In genomic region chr14:48563465-48563864, GRCh38 we compare ENCODE assay signal across 22 cellular contexts.
DNase-seq lines count a peak whose midpoint lies in the region; ATAC-seq and TF ChIP-seq lines count a peak whose summit lies in the region.
"Had no signal": no experiment of that assay in that cellular context is flagged by ENCODE, and none has a peak within 500 bp of the region (broad histone marks: within the 10 kb centered on the region; RNA-seq: fewer than 3 reads in every experiment).

No MANE protein-coding gene starts in this region.

- H2BK5ac ChIP-seq in trophoblast cell (ENCODE audit: low read depth, low read length, poor library complexity), result no peak overlapping the region

- peaks cover 25% of the 10 kb centered on the region for H3K79me1 ChIP-seq in trophoblast cell (ENCODE audit: low read length)

- H3K79me2 ChIP-seq in HCT116 (ENCODE audit: insufficient read depth, low read length) (no peaks in the 10 kb centered on the region), trophoblast cell (ENCODE audit: control insufficient read depth, insufficient read depth, low read length, poor library complexity) (peaks cover 5% of the 10 kb centered on the region)

- peak overlapping the region; percentile 76 for H2BK12ac ChIP-seq in trophoblast cell (ENCODE audit: low read length)

- no peaks in the 10 kb centered on the region for H3K27me3 ChIP-seq in HCT116 (ENCODE audit: insufficient read depth, low read length)
- no peaks in the 10 kb centered on the region for H3K27me3 ChIP-seq in trophoblast cell (ENCODE audit: insufficient read depth, low read length)
- no peaks in the 10 kb centered on the region for H3K27me3 ChIP-seq in Peyer's patch
- H3K27me3 ChIP-seq: heart right ventricle, transverse colon had no signal

- no peak overlapping the region for H4K12ac ChIP-seq in trophoblast cell (ENCODE audit: low read depth, low read length)

- TF ChIP-seq POLR2A in HCT116 (IDR thresholded peaks at IDR 0.05; ENCODE audit: borderline replicate concordance, extremely low read depth, insufficient read depth, insufficient read length) (no peak), Peyer's patch (IDR thresholded peaks at IDR 0.05) (no peak)

- no peak overlapping the region for H3K18ac ChIP-seq in trophoblast cell (ENCODE audit: low read length)

- H3K23ac ChIP-seq in trophoblast cell (ENCODE audit: low read length), result no peak overlapping the region

- no peak for TF ChIP-seq RAD21 in HCT116 (IDR thresholded peaks at IDR 0.05; ENCODE audit: low read depth)

- H3K9ac ChIP-seq in HCT116 (ENCODE audit: low read length) (peak overlapping the region; percentile 30), trophoblast cell (ENCODE audit: low read length) (no peak overlapping the region)

- no peak overlapping the region for H2AK5ac ChIP-seq in trophoblast cell (ENCODE audit: low read length)

- POLR2A ChIA-PET in HCT116 (lab: Charles Lee), result no interaction called here

- H2AFZ ChIP-seq in HCT116 (ENCODE audit: low read depth, low read length, poor library complexity, severe bottlenecking) (no peak overlapping the region), trophoblast cell (ENCODE audit: insufficient read depth, low read length, poor library complexity) (no peak overlapping the region)

- H3K9me3 ChIP-seq in HCT116 (ENCODE audit: control insufficient read depth in 1 of 2, insufficient read depth in 1 of 2, low read depth in 1 of 2, low read length in 2 of 2) (0 out of 4 replicates have a peak, but pooled peaks cover 0 to 6% of the 10 kb centered on the region in 2 experiments), trophoblast cell (ENCODE audit: insufficient read depth, low read depth, low read length) (peaks cover 3% of the 10 kb centered on the region), Peyer's patch (peaks cover 0 to 3% (median 0%) of the 10 kb centered on the region in 4 donors)
- H3K9me3 ChIP-seq: transverse colon had no signal

- H3K4me2 ChIP-seq in HCT116 (ENCODE audit: low read length) (peak overlapping the region; percentile 48), trophoblast cell (ENCODE audit: low read length) (no peak overlapping the region)

- H3K14ac ChIP-seq in trophoblast cell (ENCODE audit: low read length), result no peak overlapping the region

- DNase-seq in HCT116 (ENCODE audit: low read depth, low spot score), result peak; percentile 78
- peak; percentile 76 for DNase-seq in RKO (ENCODE audit: low spot score)
- DNase-seq in epithelial cell of esophagus (ENCODE audit: low read depth), result peak; percentile 93
- DNase-seq in trophoblast cell, result peak; percentile 40 to 74
- no peak for DNase-seq in superior temporal gyrus (ENCODE audit: extremely low spot score)
- no peak for DNase-seq in Peyer's patch
- no peak for DNase-seq in NCI-H748 treated with DMSO at 0.1 percent for 48 hours (lab: John Stamatoyannopoulos, UW)
- DNase-seq: activated B cell treated with CpG ODN at 0.5 μM for 24 hours; activated CD4-positive, alpha-beta memory T cell treated with anti-CD3 and anti-CD28 coated beads, Interleukin-2, amount 10 ng/mL, durations not matched to agents 7 days and 5 days; activated naive CD4-positive, alpha-beta T cell treated with anti-CD3 and anti-CD28 coated beads, Interleukin-2, amount 50 U/mL, for 16 hours; activated T-cell treated with anti-CD3 and anti-CD28 coated beads, Interleukin-2, amount 50 U/mL, for 24 hours; COR-L47; H7; heart right ventricle; kidney; naive thymus-derived CD4-positive, alpha-beta T cell; NCI-H1694 treated with DMSO at 0.1 percent for 48 hours; NCI-H345; NK-92 treated with Interleukin-12 subunit alpha and Interleukin-12 subunit beta, amount 100 ng/mL, for 24 hours; Right ventricle myocardium superior; transverse colon had no signal

- no peak for TF ChIP-seq CTCF in HCT116 (IDR thresholded peaks at IDR 0.05 in 2 of 3, conservative IDR thresholded peaks at IDR 0.05 in 1 of 3; ENCODE audit: borderline replicate concordance in 1 of 3, insufficient read depth in 1 of 3, low read depth in 2 of 3, low read length in 2 of 3)
- no peak for TF ChIP-seq CTCF in epithelial cell of esophagus (IDR thresholded peaks at IDR 0.05; ENCODE audit: insufficient read depth, low read depth, low read length, missing control alignments)
- TF ChIP-seq CTCF in Peyer's patch (IDR thresholded peaks at IDR 0.05), result no peak

- H3K27ac ChIP-seq in HCT116 (ENCODE audit: low read depth, low read length), result peak overlapping the region; percentile 56; the same call in 1 of the 2 replicates
- no peak overlapping the region for H3K27ac ChIP-seq in trophoblast cell (ENCODE audit: low read depth, low read length)
- no peak overlapping the region for H3K27ac ChIP-seq in Peyer's patch
- H3K27ac ChIP-seq: heart right ventricle, transverse colon had no signal

- H3K4me1 ChIP-seq in HCT116 (ENCODE audit: control insufficient read depth in 1 of 2, insufficient read depth in 2 of 2, low read length in 2 of 2) (peaks cover 11 to 22% of the 10 kb centered on the region in 2 experiments), trophoblast cell (ENCODE audit: control insufficient read depth in 1 of 2, insufficient read depth in 2 of 2, low read length in 2 of 2) (peaks cover 8 to 10% of the 10 kb centered on the region in 2 experiments), Peyer's patch (no peaks in the 10 kb centered on the region)
- H3K4me1 ChIP-seq: heart right ventricle, transverse colon had no signal

- intact Hi-C loops in HCT116 (cut with micrococcal nuclease), result no loop called here

- no peak overlapping the region for H2BK120ac ChIP-seq in trophoblast cell (ENCODE audit: insufficient read depth, low read length, poor library complexity)

- no peaks in the 10 kb centered on the region for H3K36me3 ChIP-seq in HCT116 (ENCODE audit: control insufficient read depth in 1 of 2, insufficient read depth in 2 of 2, low read length in 2 of 2)
- H3K36me3 ChIP-seq in trophoblast cell (ENCODE audit: control insufficient read depth in 1 of 2, insufficient read depth in 2 of 2, low read length in 2 of 2), result peaks cover 3 to 4% of the 10 kb centered on the region in 2 experiments
- H3K36me3 ChIP-seq in Peyer's patch, result no peaks in the 10 kb centered on the region
- H3K36me3 ChIP-seq: heart right ventricle, transverse colon had no signal

- H4K20me1 ChIP-seq in HCT116 (ENCODE audit: insufficient read depth), result no peaks in the 10 kb centered on the region

- ATAC-seq in HCT116 (peak; percentile 97), GM21390 (IDR thresholded peaks at IDR 0.05; ENCODE audit: unreplicated experiment) (no peak)
- ATAC-seq: heart right ventricle; naive thymus-derived CD4-positive, alpha-beta T cell had no signal

- BruUV-seq in HCT116 (replicated peaks; lab: Mats Ljungman, UMichigan), result no TSS peak

- no peaks in the 10 kb centered on the region for H3K9me2 ChIP-seq in HCT116 (ENCODE audit: insufficient read depth)

- CTCF ChIA-PET in HCT116 (lab: Charles Lee), result no interaction called here

- H4K91ac ChIP-seq in trophoblast cell (ENCODE audit: low read depth, low read length), result peak overlapping the region; percentile 76

- no peak overlapping the region for H4K8ac ChIP-seq in trophoblast cell (ENCODE audit: low read depth, low read length)

- H3K4ac ChIP-seq in trophoblast cell (ENCODE audit: low read depth, low read length), result no peak overlapping the region

- H3K4me3 ChIP-seq in HCT116 (replicated peaks in 1 of 2; ENCODE audit: low read depth in 1 of 2, low read length in 2 of 2), result no peak overlapping the region
- no peak overlapping the region for H3K4me3 ChIP-seq in epithelial cell of esophagus (ENCODE audit: low read length)
- no peak overlapping the region for H3K4me3 ChIP-seq in trophoblast cell (ENCODE audit: low read depth, low read length)
- no peak overlapping the region for H3K4me3 ChIP-seq in Peyer's patch
- H3K4me3 ChIP-seq: heart right ventricle, transverse colon had no signal

- no CpG with 5 or more reads among the region's 3 CpGs for WGBS in trophoblast cell (ENCODE audit: extremely low coverage, insufficient coverage, insufficient read length)

- RAD21 ChIA-PET in HCT116 (lab: Charles Lee; ENCODE audit: low non-redundant PET in 1 of 2, low total read pairs in 2 of 2, uncharacterized antibody in 2 of 2, unreplicated experiment in 2 of 2), result no interaction called here

TF ChIP-seq in HCT116, 20 proteins besides CTCF, POLR2A, EP300 and RAD21 (continues in another document):
- TF ChIP-seq SIN3A (IDR thresholded peaks at IDR 0.05; ENCODE audit: low read depth) (no peak), SRF (IDR thresholded peaks at IDR 0.05; ENCODE audit: low read depth) (peak; percentile 64), SP1 (IDR thresholded peaks at IDR 0.05; ENCODE audit: low read depth) (peak; percentile 50), ZFX (IDR thresholded peaks at IDR 0.05) (no peak)
- TF ChIP-seq, protein P1, sequence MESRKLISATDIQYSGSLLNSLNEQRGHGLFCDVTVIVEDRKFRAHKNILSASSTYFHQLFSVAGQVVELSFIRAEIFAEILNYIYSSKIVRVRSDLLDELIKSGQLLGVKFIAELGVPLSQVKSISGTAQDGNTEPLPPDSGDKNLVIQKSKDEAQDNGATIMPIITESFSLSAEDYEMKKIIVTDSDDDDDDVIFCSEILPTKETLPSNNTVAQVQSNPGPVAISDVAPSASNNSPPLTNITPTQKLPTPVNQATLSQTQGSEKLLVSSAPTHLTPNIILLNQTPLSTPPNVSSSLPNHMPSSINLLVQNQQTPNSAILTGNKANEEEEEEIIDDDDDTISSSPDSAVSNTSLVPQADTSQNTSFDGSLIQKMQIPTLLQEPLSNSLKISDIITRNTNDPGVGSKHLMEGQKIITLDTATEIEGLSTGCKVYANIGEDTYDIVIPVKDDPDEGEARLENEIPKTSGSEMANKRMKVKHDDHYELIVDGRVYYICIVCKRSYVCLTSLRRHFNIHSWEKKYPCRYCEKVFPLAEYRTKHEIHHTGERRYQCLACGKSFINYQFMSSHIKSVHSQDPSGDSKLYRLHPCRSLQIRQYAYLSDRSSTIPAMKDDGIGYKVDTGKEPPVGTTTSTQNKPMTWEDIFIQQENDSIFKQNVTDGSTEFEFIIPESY (IDR thresholded peaks at IDR 0.05; ENCODE audit: extremely low read depth, insufficient replicate concordance, low read length), result no peak

Comparison
In these comparisons a context has a peak if more than half of its experiments do, and no peak if none do; other contexts are left out.
1. DNase-seq: peak in HCT116 (single experiment), RKO (single experiment), epithelial cell of esophagus (single experiment) and trophoblast cell (2 of 2); none in superior temporal gyrus (single experiment), Peyer's patch (0 of 3) and NCI-H748 treated with DMSO at 0.1 percent for 48 hours (single experiment).